Comparison of ENCODE assay signal across 24 cellular contexts in the genomic region with DNA sequence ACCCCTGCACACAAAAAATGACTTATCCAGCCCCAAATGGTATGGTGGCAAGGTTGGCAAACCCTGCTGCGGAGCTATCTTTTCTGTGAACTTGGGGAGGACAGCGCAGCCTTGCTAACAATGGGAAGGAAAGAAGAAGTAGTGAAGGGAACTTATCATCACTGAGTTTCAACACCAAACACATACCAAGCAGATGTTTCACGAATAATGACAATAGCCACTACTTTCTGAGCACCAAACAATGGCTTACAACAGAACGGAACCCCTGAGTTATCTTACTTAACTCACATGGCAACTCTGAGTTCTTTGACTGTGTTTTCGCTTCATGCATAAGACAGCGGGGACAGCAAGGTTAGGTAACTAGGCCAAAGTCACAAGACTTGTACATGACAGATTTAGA.
"Had no signal": no experiment of that assay in that cellular context is flagged by ENCODE, and none has a peak within 500 bp of the region (broad histone marks: within the 10 kb centered on the region; RNA-seq: fewer than 3 reads in every experiment).

No MANE protein-coding gene starts in this region.

- H3K4me1 ChIP-seq: right atrium auricular region had no signal

- H3K36me3 Mint-ChIP-seq: natural killer cell treated with Interleukin-12 subunit alpha and Interleukin-12 subunit beta and Interleukin-15 and Interleukin-18, amount 100 ng/mL, for 72 hours had no signal

- H3K27me3 ChIP-seq: gastroesophageal sphincter, right atrium auricular region, tibial nerve had no signal

- DNase-seq: activated B cell treated with CpG ODN at 0.5 μM for 24 hours; activated CD4-positive, alpha-beta T cell treated with anti-CD3 and anti-CD28 coated beads for 48 hours; activated CD8-positive, alpha-beta T cell treated with anti-CD3 and anti-CD28 coated beads for 36 hours; activated effector memory CD4-positive, alpha-beta T cell treated with Interleukin-2 at 50 U/mL for 16 hours; activated naive CD4-positive, alpha-beta T cell treated with anti-CD3 and anti-CD28 coated beads, Interleukin-2, amount 50 U/mL, for 16 hours; activated T-cell treated with anti-CD3 and anti-CD28 coated beads, Interleukin-2, amount 50 U/mL, for 4 hours; caudate nucleus; effector CD8-positive, alpha-beta T cell; islet precursor cell; nucleus accumbens; stimulated activated CD4-positive, alpha-beta T cell treated with anti-CD3 and anti-CD28 coated beads, Interleukin-15, amount 100 ng/mL, for 24 hours; stimulated activated CD4-positive, alpha-beta T cell treated with anti-CD3 and anti-CD28 coated beads, Interleukin-4, amount 100 ng/mL, for 24 hours; stimulated activated naive CD4-positive, alpha-beta T cell treated with Interleukin-2 at 50 U/mL for 16 hours; substantia nigra; T-helper 17 cell had no signal

- H3K36me3 ChIP-seq: gastroesophageal sphincter, right atrium auricular region, tibial nerve had no signal

- H3K9me3 Mint-ChIP-seq: activated B cell treated with CpG ODN at 0.5 μM for 24 hours; activated CD8-positive, alpha-beta T cell treated with anti-CD3 and anti-CD28 coated beads for 36 hours; activated T-cell treated with anti-CD3 and anti-CD28 coated beads, Interleukin-2, amount 50 U/mL, for 4 hours; memory B cell; natural killer cell treated with Interleukin-12 subunit alpha and Interleukin-12 subunit beta and Interleukin-15 and Interleukin-18, amount 100 ng/mL, for 72 hours had no signal

- H3K4me3 Mint-ChIP-seq: activated B cell treated with CpG ODN at 0.5 μM for 24 hours; activated CD8-positive, alpha-beta T cell treated with anti-CD3 and anti-CD28 coated beads for 36 hours; activated T-cell treated with anti-CD3 and anti-CD28 coated beads, Interleukin-2, amount 50 U/mL, for 4 hours; memory B cell; natural killer cell treated with Interleukin-12 subunit alpha and Interleukin-12 subunit beta and Interleukin-15 and Interleukin-18, amount 100 ng/mL, for 72 hours; T-helper 17 cell had no signal

- H3K4me3 ChIP-seq: coronary artery, gastroesophageal sphincter, right atrium auricular region, skin epidermis, tibial nerve had no signal

- H3K27ac Mint-ChIP-seq: activated B cell treated with CpG ODN at 0.5 μM for 24 hours; activated CD8-positive, alpha-beta T cell treated with anti-CD3 and anti-CD28 coated beads for 36 hours; progenitor cell of endocrine pancreas had no signal

- H3K27me3 Mint-ChIP-seq: activated B cell treated with CpG ODN at 0.5 μM for 24 hours; activated CD8-positive, alpha-beta T cell treated with anti-CD3 and anti-CD28 coated beads for 36 hours; memory B cell; natural killer cell treated with Interleukin-12 subunit alpha and Interleukin-12 subunit beta and Interleukin-15 and Interleukin-18, amount 100 ng/mL, for 72 hours; progenitor cell of endocrine pancreas; T-helper 17 cell had no signal

- H3K9me3 ChIP-seq: gastroesophageal sphincter, right atrium auricular region, tibial nerve had no signal

- H3K27ac ChIP-seq: coronary artery, epithelial cell of prostate, right atrium auricular region, tibial nerve had no signal
